18 cellular contexts compared by ENCODE assay signal in genomic region chr1:10631121-10631810, GRCh38.
DNase-seq lines count a peak whose midpoint lies in the region; ATAC-seq, FAIRE-seq and TF ChIP-seq lines count a peak whose summit lies in the region.
"Had no signal": no experiment of that assay in that cellular context is flagged by ENCODE, and none has a peak within 500 bp of the region (broad histone marks: within the 10 kb centered on the region; RNA-seq: fewer than 3 reads in every experiment).

No MANE protein-coding gene starts in this region.

- CTCF ChIA-PET in K562 (lab: Yijun Ruan, JAX; ENCODE audit: low intra/inter-chr PET ratio) = no interaction called here
- CTCF ChIA-PET in activated CD8-positive, alpha-beta T cell treated with anti-CD3 and anti-CD28 coated beads, Interleukin-2, amount 10 ng/mL, durations not matched to agents 7 days and 5 days (lab: Charles Lee) = no interaction called here

- no peak overlapping the region for H3K4me3 ChIP-seq in heart left ventricle
- H3K4me3 ChIP-seq in right atrium auricular region = no peak overlapping the region
- H3K4me3 ChIP-seq in K562 = no peak overlapping the region
- H3K4me3 ChIP-seq in neural progenitor cell = no peak overlapping the region
- no peak overlapping the region for H3K4me3 ChIP-seq in aorta (ENCODE audit: low read length in 2 of 2)
- H3K4me3 ChIP-seq: pancreas had no signal

- H3K4me1 ChIP-seq in heart left ventricle = peaks cover 0 to 35% (median 24%) of the 10 kb centered on the region in 12 donors
- H3K4me1 ChIP-seq in right atrium auricular region = peaks cover 0 to 36% of the 10 kb centered on the region in 2 donors
- peaks cover 0 to 48% of the 10 kb centered on the region in 2 experiments; a peak in 1 of 5 replicates for H3K4me1 ChIP-seq in K562 (replicated peaks in 1 of 2; ENCODE audit: control insufficient read depth in 2 of 2, insufficient read depth in 2 of 2, low read length in 2 of 2)
- peaks cover 28% of the 10 kb centered on the region for H3K4me1 ChIP-seq in neural progenitor cell
- no peaks in the 10 kb centered on the region for H3K4me1 ChIP-seq in aorta (ENCODE audit: control insufficient read depth in 1 of 2, insufficient read depth in 2 of 2, low read length in 2 of 2)

- TF ChIP-seq RAD21 in K562 (CRISPR knock-in tag; conservative IDR thresholded peaks at IDR 0.05 in 1 of 2, IDR thresholded peaks at IDR 0.05 in 1 of 2) = no peak

- H3K79me2 ChIP-seq in K562 (ENCODE audit: control insufficient read depth, insufficient read depth, low read length) = no peaks in the 10 kb centered on the region
- no peaks in the 10 kb centered on the region for H3K79me2 ChIP-seq in neural progenitor cell (ENCODE audit: low read depth)

- peaks cover 0 to 16% (median 0%) of the 10 kb centered on the region in 9 donors for H3K36me3 ChIP-seq in heart left ventricle
- H3K36me3 ChIP-seq in right atrium auricular region = no peaks in the 10 kb centered on the region
- peaks cover 27% of the 10 kb centered on the region; the same call in 1 of the 3 replicates for H3K36me3 ChIP-seq in K562 (ENCODE audit: control insufficient read depth, insufficient read depth, low read length)
- no peaks in the 10 kb centered on the region for H3K36me3 ChIP-seq in neural progenitor cell
- H3K36me3 ChIP-seq in aorta (ENCODE audit: control insufficient read depth in 1 of 2, insufficient read depth in 2 of 2, low read length in 1 of 2) = no peaks in the 10 kb centered on the region
- H3K36me3 ChIP-seq: pancreas had no signal

- H3K4me2 ChIP-seq in K562 (ENCODE audit: insufficient read depth, low read length) (no peak overlapping the region), neural progenitor cell (peak overlapping the region; percentile 72)

- no peak overlapping the region for H3K27ac Mint-ChIP-seq in neural progenitor cell
- no peak overlapping the region for H3K27ac Mint-ChIP-seq in activated CD8-positive, alpha-beta T cell treated with anti-CD3 and anti-CD28 coated beads, Interleukin-2, amount 10 ng/mL, durations not matched to agents 7 days and 5 days
- H3K27ac Mint-ChIP-seq: activated naive CD4-positive, alpha-beta T cell treated with anti-CD3 and anti-CD28 coated beads for 36 hours; T-helper 2 cell treated with Interferon-gamma antibody and Interleukin-4, amounts not matched to agents 5 μg/mL and 100 μg/mL, for 36 hours had no signal

- H3K27me3 ChIP-seq in heart left ventricle (no peaks in the 10 kb centered on the region), right atrium auricular region (no peaks in the 10 kb centered on the region), K562 (ENCODE audit: control insufficient read depth in 2 of 2, insufficient read depth in 2 of 2, low read length in 2 of 2) (no peaks in the 10 kb centered on the region; a peak in 1 of 5 replicates), neural progenitor cell (no peaks in the 10 kb centered on the region), aorta (ENCODE audit: control insufficient read depth in 1 of 2, insufficient read depth in 2 of 2, low read length in 1 of 2) (no peaks in the 10 kb centered on the region)
- H3K27me3 ChIP-seq: pancreas had no signal

- peaks cover 40% of the 10 kb centered on the region for H3K4me1 Mint-ChIP-seq in neural progenitor cell
- H3K4me1 Mint-ChIP-seq in activated CD8-positive, alpha-beta T cell treated with anti-CD3 and anti-CD28 coated beads, Interleukin-2, amount 10 ng/mL, durations not matched to agents 7 days and 5 days (ENCODE audit: low read depth) = no peaks in the 10 kb centered on the region

- FAIRE-seq in K562 (lab: Jason Lieb, UNC) = no peak
- FAIRE-seq: G401.6, GM12892, pancreas had no signal

- TF ChIP-seq CTCF in heart left ventricle (IDR thresholded peaks at IDR 0.05) (no peak), right atrium auricular region (IDR thresholded peaks at IDR 0.05) (no peak), K562 (IDR thresholded peaks at IDR 0.05 in 2 of 3, conservative IDR thresholded peaks at IDR 0.05 in 1 of 3; ENCODE audit: insufficient read depth in 2 of 3, low read depth in 1 of 3, low read length in 3 of 3) (no peak), neural progenitor cell (IDR thresholded peaks at IDR 0.05) (no peak)

- in situ Hi-C loops in K562 (cut with MboI) = no loop called here

- H3K36me3 Mint-ChIP-seq in neural progenitor cell = no peaks in the 10 kb centered on the region
- H3K36me3 Mint-ChIP-seq in activated CD8-positive, alpha-beta T cell treated with anti-CD3 and anti-CD28 coated beads, Interleukin-2, amount 10 ng/mL, durations not matched to agents 7 days and 5 days (ENCODE audit: low read depth) = no peaks in the 10 kb centered on the region

- no peak for TF ChIP-seq EP300 in K562 (IDR thresholded peaks at IDR 0.05; ENCODE audit: low read length)

- 89 to 95% (median 92%) methylated on average over 13 to 20 of the region's 20 CpGs for WGBS in heart left ventricle, 4 donors
- WGBS in K562 (ENCODE audit: insufficient coverage, low coverage, missing lambda C conversion rate) = 90% methylated on average over 20 of the region's 20 CpGs
- 95 to 96% methylated on average over 20 of the region's 20 CpGs for WGBS in aorta, 2 donors

- peak overlapping the region in 1 of 2 experiments; percentile 29; a peak in 1 of 4 replicates for H3K9ac ChIP-seq in K562 (ENCODE audit: insufficient read depth in 1 of 2, low read depth in 2 of 2, low read length in 2 of 2)
- H3K9ac ChIP-seq in neural progenitor cell = no peak overlapping the region

- no peak overlapping the region for H3K4me3 Mint-ChIP-seq in neural progenitor cell
- H3K4me3 Mint-ChIP-seq in activated CD8-positive, alpha-beta T cell treated with anti-CD3 and anti-CD28 coated beads, Interleukin-2, amount 10 ng/mL, durations not matched to agents 7 days and 5 days = no peak overlapping the region
- H3K4me3 Mint-ChIP-seq: activated naive CD4-positive, alpha-beta T cell treated with anti-CD3 and anti-CD28 coated beads for 36 hours; T-helper 2 cell treated with Interferon-gamma antibody and Interleukin-4, amounts not matched to agents 5 μg/mL and 100 μg/mL, for 36 hours had no signal

- no TSS peak for BruUV-seq in K562 (replicated peaks; lab: Mats Ljungman, UMichigan)

- TF ChIP-seq POLR2A in heart left ventricle (IDR thresholded peaks at IDR 0.05) (no peak), K562 (conservative IDR thresholded peaks at IDR 0.05) (no peak)

- H3K27me3 Mint-ChIP-seq in neural progenitor cell (ENCODE audit: insufficient read depth, low read depth) = peaks cover 3% of the 10 kb centered on the region
- no peaks in the 10 kb centered on the region for H3K27me3 Mint-ChIP-seq in activated CD8-positive, alpha-beta T cell treated with anti-CD3 and anti-CD28 coated beads, Interleukin-2, amount 10 ng/mL, durations not matched to agents 7 days and 5 days (ENCODE audit: low read depth)

- H4K20me1 ChIP-seq in K562 (replicated peaks; ENCODE audit: control insufficient read depth, insufficient read depth, low read length) (peaks cover 3% of the 10 kb centered on the region; the same call in 1 of the 2 replicates), neural progenitor cell (ENCODE audit: low read depth) (peaks cover 37% of the 10 kb centered on the region)

- H3K9me3 ChIP-seq in heart left ventricle (no peaks in the 10 kb centered on the region), right atrium auricular region (no peaks in the 10 kb centered on the region), K562 (replicated peaks; ENCODE audit: control insufficient read depth, insufficient read depth, low read depth, low read length) (no peaks in the 10 kb centered on the region), neural progenitor cell (ENCODE audit: low read depth) (no peaks in the 10 kb centered on the region), aorta (ENCODE audit: control insufficient read depth, low read length) (no peaks in the 10 kb centered on the region)
- H3K9me3 ChIP-seq: pancreas had no signal

- peaks cover 19% of the 10 kb centered on the region for H3F3A ChIP-seq in neural progenitor cell (ENCODE audit: low read depth)

- peaks cover 3% of the 10 kb centered on the region for H3K9me1 ChIP-seq in K562 (ENCODE audit: control insufficient read depth, insufficient read depth, low read length)

- H3K9me3 Mint-ChIP-seq in neural progenitor cell = no peaks in the 10 kb centered on the region
- no peaks in the 10 kb centered on the region for H3K9me3 Mint-ChIP-seq in activated CD8-positive, alpha-beta T cell treated with anti-CD3 and anti-CD28 coated beads, Interleukin-2, amount 10 ng/mL, durations not matched to agents 7 days and 5 days (ENCODE audit: insufficient read depth)
- H3K9me3 Mint-ChIP-seq: activated naive CD4-positive, alpha-beta T cell treated with anti-CD3 and anti-CD28 coated beads for 36 hours; T-helper 2 cell treated with Interferon-gamma antibody and Interleukin-4, amounts not matched to agents 5 μg/mL and 100 μg/mL, for 36 hours had no signal

- intact Hi-C loops in heart left ventricle (cut with DNase I) (loop anchor here in 2 of 10 donors (10.0 kb wide), 2 partner anchors 96 to 116 kb away; no protein-coding TSS in a partner anchor), K562 (cut with micrococcal nuclease) (no loop called here), aorta (cut with DNase I) (loop anchor here in 1 of 2 donors (5.0 kb wide), 2 partner anchors 46 to 61 kb away; no protein-coding TSS in a partner anchor)

- no peak overlapping the region for H2AFZ ChIP-seq in K562 (ENCODE audit: low read depth, low read length)
- no peak overlapping the region for H2AFZ ChIP-seq in neural progenitor cell (replicated peaks)

- peak in 3 of 5 donors; percentile 15 to 61 (median 23) for DNase-seq in heart left ventricle
- DNase-seq in right atrium auricular region (ENCODE audit: low spot score) = no peak
- no peak for DNase-seq in K562 (ENCODE audit: extremely low read depth in 1 of 4, low spot score in 3 of 4)
- no peak for DNase-seq in neural progenitor cell (ENCODE audit: low spot score)
- DNase-seq in aorta = peak; percentile 41 to 70
- no peak for DNase-seq in germinal center (ENCODE audit: low spot score)
- DNase-seq in NCI-H524 treated with DMSO at 0.1 percent for 48 hours (lab: John Stamatoyannopoulos, UW) = no peak
- DNase-seq in activated CD8-positive, alpha-beta T cell treated with anti-CD3 and anti-CD28 coated beads, Interleukin-2, amount 10 ng/mL, durations not matched to agents 7 days and 5 days = no peak
- DNase-seq: activated naive CD4-positive, alpha-beta T cell treated with anti-CD3 and anti-CD28 coated beads for 36 hours; COR-L47; Kasumi-1; NCI-H1417 treated with DMSO at 0.1 percent for 48 hours; NCI-H2227 treated with DMSO at 0.1 percent for 48 hours had no signal

- POLR2A ChIA-PET in K562 (lab: Yijun Ruan, JAX) = interaction anchor here (0.6 kb wide), 3 partner anchors 11 to 233 kb away, joined by 3 read pairs; no protein-coding TSS in a partner anchor
- POLR2A ChIA-PET in activated CD8-positive, alpha-beta T cell treated with anti-CD3 and anti-CD28 coated beads, Interleukin-2, amount 10 ng/mL, durations not matched to agents 7 days and 5 days (lab: Charles Lee) = no interaction called here

- peak overlapping the region in 1 of 12 donors; percentile 42 for H3K27ac ChIP-seq in heart left ventricle
- H3K27ac ChIP-seq in right atrium auricular region = no peak overlapping the region
- H3K27ac ChIP-seq in K562 (ENCODE audit: extremely low read depth, low read depth, low read length) = no peak overlapping the region
- H3K27ac ChIP-seq in neural progenitor cell = no peak overlapping the region
- H3K27ac ChIP-seq in aorta (ENCODE audit: low read depth in 1 of 2, low read length in 2 of 2) = peak overlapping the region; percentile 94

- ATAC-seq in heart left ventricle = no peak
- ATAC-seq in K562 = peak; percentile 13; the same call in 1 of the 3 replicates
- no peak for ATAC-seq in aorta (ENCODE audit: low FRiP score)
- ATAC-seq in activated CD8-positive, alpha-beta T cell treated with anti-CD3 and anti-CD28 coated beads, Interleukin-2, amount 10 ng/mL, durations not matched to agents 7 days and 5 days = no peak
- ATAC-seq: esophagus mucosa had no signal

Comparison
In these comparisons a context has a peak if more than half of its experiments do, and no peak if none do; other contexts are left out.
1. DNase-seq: peak in heart left ventricle (3 of 5) and aorta (2 of 2); none in right atrium auricular region (single experiment), K562 (0 of 4), neural progenitor cell (single experiment), germinal center (single experiment), NCI-H524 treated with DMSO at 0.1 percent for 48 hours (single experiment) and activated CD8-positive, alpha-beta T cell treated with anti-CD3 and anti-CD28 coated beads, Interleukin-2, amount 10 ng/mL, durations not matched to agents 7 days and 5 days (single experiment).
2. H3K27ac ChIP-seq: peak in aorta (2 of 2); none in right atrium auricular region (0 of 2), K562 (single experiment) and neural progenitor cell (single experiment).